In genomic region chr2:101002562-101003277, GRCh38 we compare ENCODE assay signal across 8 cellular contexts. TPM values are rescaled to one million over a fixed set of nuclear protein-coding genes. Genes with fewer than 3 reads are reported as not detected.
DNase-seq lines count a peak whose midpoint lies in the region; ATAC-seq and TF ChIP-seq lines count a peak whose summit lies in the region.

No MANE protein-coding gene starts in this region.

- H3K4me3 Mint-ChIP-seq in WTC11, result peak overlapping the region; percentile 98

- ATAC-seq in GM18867 (IDR thresholded peaks at IDR 0.05; ENCODE audit: unreplicated experiment) (peak; percentile 1), WTC11 (no peak), foreskin keratinocyte (no peak), sciatic nerve (peak; percentile 7), HG02588 (IDR thresholded peaks at IDR 0.05; ENCODE audit: unreplicated experiment) (no peak), HG03097 (IDR thresholded peaks at IDR 0.05; ENCODE audit: low FRiP score, unreplicated experiment) (no peak)

- peaks cover 14% of the 10 kb centered on the region for H3K4me1 ChIP-seq in foreskin keratinocyte

- H3K27me3 Mint-ChIP-seq in WTC11 (ENCODE audit: low read depth), result peaks cover 12% of the 10 kb centered on the region

- CTCF ChIA-PET in WTC11 (lab: Charles Lee), result interaction anchor here (1.0 to 2.2 kb wide), 6 partner anchors 10 to 272 kb away, joined by 3 to 9 read pairs (median 4); no protein-coding TSS in a partner anchor

- peaks cover 46% of the 10 kb centered on the region for H3K4me1 Mint-ChIP-seq in WTC11

- no peak for TF ChIP-seq CTCF in 22Rv1 (IDR thresholded peaks at IDR 0.05)
- TF ChIP-seq CTCF in WTC11 (IDR thresholded peaks at IDR 0.05), result no peak
- TF ChIP-seq CTCF in foreskin keratinocyte (conservative IDR thresholded peaks at IDR 0.05), result no peak

- H3K36me3 Mint-ChIP-seq in WTC11, result peaks cover 54% of the 10 kb centered on the region

- H3K27ac ChIP-seq in 22Rv1, result peak overlapping the region; percentile 77
- H3K27ac ChIP-seq in foreskin keratinocyte, result peak overlapping the region; percentile 95

- H3K9me3 Mint-ChIP-seq in WTC11, result no peaks in the 10 kb centered on the region

- peak overlapping the region; percentile 96 for H3K27ac Mint-ChIP-seq in WTC11

- H3K27me3 ChIP-seq in foreskin keratinocyte, result no peaks in the 10 kb centered on the region

- intact Hi-C loops in sciatic nerve (cut with DNase I), result no loop called here

- DNase-seq in WTC11 (ENCODE audit: low spot score) (no peak), foreskin keratinocyte (peak; percentile 9 to 25), sciatic nerve (ENCODE audit: low spot score) (no peak), NCI-H1092 treated with DMSO at 0.1 percent for 48 hours (lab: John Stamatoyannopoulos, UW) (no peak)

- POLR2A ChIA-PET in WTC11 (lab: Charles Lee), result interaction anchor here (0.9 to 1.2 kb wide), 3 partner anchors 10 to 149 kb away, joined by 3 read pairs; partner anchors contain the start of gene TBC1D8

TF ChIP-seq in WTC11, 78 proteins besides CTCF, POLR2A, EP300 and RAD21:
- TF ChIP-seq CBFB (CRISPR knock-in tag; IDR thresholded peaks at IDR 0.05; ENCODE audit: low read depth), result no peak
- TF ChIP-seq USF1 (CRISPR knock-in tag; IDR thresholded peaks at IDR 0.05), result 0 out of 2 replicates have a peak, but pooled peaks have one; percentile 20
- TF ChIP-seq ATF2 (CRISPR knock-in tag; IDR thresholded peaks at IDR 0.05; ENCODE audit: borderline replicate concordance, low read depth), result no peak
- peak; percentile 0; the same call in 1 of the 2 replicates for TF ChIP-seq MLX (CRISPR knock-in tag; IDR thresholded peaks at IDR 0.05)
- TF ChIP-seq ERG (CRISPR knock-in tag; IDR thresholded peaks at IDR 0.05), result peak; percentile 78; the same call in 1 of the 2 replicates
- peak; percentile 90; the same call in 1 of the 2 replicates for TF ChIP-seq ZNF416 (CRISPR knock-in tag; IDR thresholded peaks at IDR 0.05)
- TF ChIP-seq KAT7 (CRISPR knock-in tag; IDR thresholded peaks at IDR 0.05; ENCODE audit: borderline replicate concordance), result peak; percentile 36; the same call in 1 of the 2 replicates

RNA-seq across cellular contexts. Expression of gene RPL31, which starts 0.6 kb away (rescaled TPM):
- total RNA-seq in WTC11 (2021), result 1,590 to 1,874 TPM (median 1,822 TPM) in 3 replicates
- total RNA-seq in foreskin keratinocyte, result 1,987 and 1,990 TPM in 2 replicates
- polyA plus RNA-seq in foreskin keratinocyte, result 3,345 and 3,370 TPM in 2 replicates
- 1,183 TPM for total RNA-seq in sciatic nerve

Comparison
In these comparisons a context has a peak if more than half of its experiments do, and no peak if none do; other contexts are left out.
1. ATAC-seq: peak in GM18867 (single experiment) and sciatic nerve (single experiment); none in WTC11 (single experiment), foreskin keratinocyte (single experiment), HG02588 (single experiment) and HG03097 (single experiment).
2. DNase-seq: peak in foreskin keratinocyte (2 of 2); none in WTC11 (single experiment), sciatic nerve (single experiment) and NCI-H1092 treated with DMSO at 0.1 percent for 48 hours (single experiment).